Comparison of ENCODE assay signal across 20 cellular contexts in the genomic region with DNA sequence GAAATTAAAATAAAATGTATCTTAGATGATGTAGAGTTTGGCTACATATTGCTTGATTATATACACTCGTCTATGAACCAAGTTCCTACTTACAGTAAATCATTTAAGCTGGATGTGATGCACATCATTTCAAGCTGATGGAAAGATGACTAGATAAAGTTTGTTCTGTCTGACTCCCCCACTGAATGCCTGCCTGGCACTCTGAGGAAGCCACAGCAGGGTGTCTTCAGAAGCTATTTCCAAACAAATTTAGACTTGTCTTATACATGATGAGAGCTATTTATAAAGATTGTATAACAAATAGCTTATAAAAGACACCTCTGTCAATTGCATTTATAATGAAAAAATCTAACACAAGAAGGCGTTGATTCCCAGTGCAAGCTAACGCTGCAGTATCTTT.
"Had no signal": no experiment of that assay in that cellular context is flagged by ENCODE, and none has a peak within 500 bp of the region (broad histone marks: within the 10 kb centered on the region; RNA-seq: fewer than 3 reads in every experiment).

No MANE protein-coding gene starts in this region.

- H3K27ac Mint-ChIP-seq: dendritic cell treated with granulocyte-macrophage colony-stimulating factor and Interleukin-4, amounts not matched to agents 40 ng/mL and 50 ng/mL, for 4 days; effector memory CD8-positive, alpha-beta T cell; endodermal cell; mesothelial cell of epicardium had no signal

- H2AFZ ChIP-seq: hepatocyte had no signal

- H3K27me3 ChIP-seq: colonic mucosa, esophagus muscularis mucosa, foreskin keratinocyte, gastroesophageal sphincter, heart left ventricle, hepatocyte, left lung had no signal

- H3K4me2 ChIP-seq: hepatocyte had no signal

- H3K79me2 ChIP-seq: hepatocyte had no signal

- H3K9me3 Mint-ChIP-seq: endodermal cell, mesothelial cell of epicardium had no signal

- DNase-seq: colonic mucosa; cortex of kidney; effector CD8-positive, alpha-beta T cell; effector memory CD8-positive, alpha-beta T cell; endodermal cell; erythroblast; foreskin keratinocyte; heart left ventricle; left cardiac atrium; left lung; left ventricle myocardium superior; lower lobe of right lung; mesenchymal stem cell; mucosa of descending colon had no signal

- ATAC-seq: effector memory CD8-positive, alpha-beta T cell; foreskin keratinocyte; gastroesophageal sphincter; heart left ventricle; left cardiac atrium; left lung; left ventricle myocardium superior; lower lobe of right lung; mucosa of descending colon had no signal

- H3K4me3 ChIP-seq: colonic mucosa, esophagus muscularis mucosa, gastroesophageal sphincter, heart left ventricle, hepatocyte, left lung, lower lobe of right lung, mucosa of descending colon had no signal

- H3K9me3 ChIP-seq: colonic mucosa, esophagus muscularis mucosa, gastroesophageal sphincter, heart left ventricle, left lung, lower lobe of right lung, mucosa of descending colon had no signal

- H3K4me3 Mint-ChIP-seq: dendritic cell treated with granulocyte-macrophage colony-stimulating factor and Interleukin-4, amounts not matched to agents 40 ng/mL and 50 ng/mL, for 4 days; effector memory CD8-positive, alpha-beta T cell; endodermal cell; mesothelial cell of epicardium had no signal

- H3K36me3 ChIP-seq: colonic mucosa, esophagus muscularis mucosa, gastroesophageal sphincter, heart left ventricle, left lung, lower lobe of right lung had no signal

- H3K27me3 Mint-ChIP-seq: dendritic cell treated with granulocyte-macrophage colony-stimulating factor and Interleukin-4, amounts not matched to agents 40 ng/mL and 50 ng/mL, for 4 days; effector memory CD8-positive, alpha-beta T cell had no signal

- H3K36me3 Mint-ChIP-seq: mesothelial cell of epicardium had no signal

- H3K4me1 ChIP-seq: colonic mucosa, esophagus muscularis mucosa, foreskin keratinocyte, gastroesophageal sphincter, heart left ventricle, left lung, lower lobe of right lung had no signal

- H3K27ac ChIP-seq: colonic mucosa, epithelial cell of prostate, esophagus muscularis mucosa, foreskin keratinocyte, gastroesophageal sphincter, heart left ventricle, hepatocyte, left lung, lower lobe of right lung had no signal
